ENCODE assay signal across 9 cellular contexts in the genomic region with DNA sequence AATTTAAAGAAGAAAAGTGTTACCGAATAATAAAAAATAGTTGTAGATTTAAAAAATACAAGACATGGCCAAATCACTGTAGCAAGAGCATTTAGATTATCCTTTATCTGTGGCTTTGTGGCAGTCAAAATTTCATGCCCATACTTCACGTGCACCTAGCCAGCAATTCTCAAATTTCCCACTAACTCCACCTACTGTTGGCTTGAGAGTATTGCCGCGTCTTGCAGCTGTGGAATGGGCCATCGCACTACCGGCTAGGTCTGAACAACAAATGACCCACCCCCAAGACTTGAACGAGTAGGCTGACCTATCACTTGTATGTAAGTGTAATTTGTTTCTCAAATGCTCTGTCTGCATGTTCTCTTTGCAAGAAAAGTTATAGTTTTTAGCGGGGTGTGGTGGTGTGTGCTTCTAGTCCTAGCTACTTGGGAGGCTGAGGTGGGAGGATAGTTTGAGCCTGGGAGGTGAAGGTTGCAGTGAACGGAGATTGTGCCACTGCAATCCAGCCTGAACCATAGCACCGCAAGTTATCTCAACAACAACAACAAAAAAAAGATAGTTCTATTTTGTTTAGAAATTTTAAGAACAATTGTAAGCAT. TPM values are rescaled to one million over a fixed set of nuclear protein-coding genes. Genes with fewer than 3 reads are reported as not detected.
DNase-seq lines count a peak whose midpoint lies in the region; ATAC-seq and TF ChIP-seq lines count a peak whose summit lies in the region.
"Had no signal": no experiment of that assay in that cellular context is flagged by ENCODE, and none has a peak within 500 bp of the region (broad histone marks: within the 10 kb centered on the region; RNA-seq: fewer than 3 reads in every experiment).

No MANE protein-coding gene starts in this region.

- no peak overlapping the region for H3K23ac ChIP-seq in mesenchymal stem cell (ENCODE audit: low read length in 2 of 2)

- H4K8ac ChIP-seq in mesenchymal stem cell (ENCODE audit: low read length), result no peak overlapping the region

- ATAC-seq in HG02852 (IDR thresholded peaks at IDR 0.05; ENCODE audit: unreplicated experiment), result peak; percentile 51
- ATAC-seq in GM19455 (IDR thresholded peaks at IDR 0.05; ENCODE audit: unreplicated experiment), result no peak

- no peaks in the 10 kb centered on the region for H3K36me3 ChIP-seq in OCI-LY3 (replicated peaks; ENCODE audit: low read depth, low read length)
- no peaks in the 10 kb centered on the region for H3K36me3 ChIP-seq in mesenchymal stem cell (ENCODE audit: control insufficient read depth in 1 of 2, insufficient read depth in 2 of 2, low read depth in 1 of 2, low read length in 2 of 2)

- no peak overlapping the region for H3K4ac ChIP-seq in mesenchymal stem cell (ENCODE audit: low read depth in 1 of 2, low read length in 2 of 2)

- no peak overlapping the region for H2BK120ac ChIP-seq in mesenchymal stem cell (ENCODE audit: low read depth, low read length)

- H3K79me2 ChIP-seq in OCI-LY3 (ENCODE audit: low read length), result no peaks in the 10 kb centered on the region

- H3K79me1 ChIP-seq in mesenchymal stem cell (replicated peaks; ENCODE audit: low read length, poor library complexity, severe bottlenecking), result no peaks in the 10 kb centered on the region

- peak overlapping the region; percentile 53 for H3K4me2 ChIP-seq in OCI-LY3 (ENCODE audit: low read length)
- no peak overlapping the region for H3K4me2 ChIP-seq in mesenchymal stem cell (ENCODE audit: low read length, poor library complexity, severe bottlenecking)

- H3K4me3 Mint-ChIP-seq in neural crest cell, result no peak overlapping the region

- H2AK5ac ChIP-seq in mesenchymal stem cell (ENCODE audit: low read length, severe bottlenecking), result no peak overlapping the region

- H3K27ac Mint-ChIP-seq in neural crest cell (ENCODE audit: unreplicated experiment), result no peak overlapping the region

- H3K4me1 ChIP-seq in OCI-LY3 (ENCODE audit: low read length), result no peaks in the 10 kb centered on the region
- H3K4me1 ChIP-seq in mesenchymal stem cell (ENCODE audit: control insufficient read depth, insufficient read depth, low read depth, low read length), result no peaks in the 10 kb centered on the region

- H2BK15ac ChIP-seq in mesenchymal stem cell (ENCODE audit: low read depth, poor library complexity, severe bottlenecking), result no peak overlapping the region

- H3K4me3 ChIP-seq in OCI-LY3 (ENCODE audit: low read length), result no peak overlapping the region
- H3K4me3 ChIP-seq in choroid plexus epithelial cell (ENCODE audit: low read depth, low read length), result no peak overlapping the region
- no peak overlapping the region for H3K4me3 ChIP-seq in mesenchymal stem cell (ENCODE audit: insufficient read depth in 1 of 2, low read depth in 1 of 2, low read length in 2 of 2)

- H3K27ac ChIP-seq in OCI-LY3 (ENCODE audit: low read length) (no peak overlapping the region), mesenchymal stem cell (ENCODE audit: low read length, poor library complexity, severe bottlenecking) (no peak overlapping the region)

- H3K9me3 Mint-ChIP-seq in neural crest cell, result peaks cover 3% of the 10 kb centered on the region

- peaks cover 29% of the 10 kb centered on the region for H3K27me3 Mint-ChIP-seq in neural crest cell (ENCODE audit: low read depth)

- H3K14ac ChIP-seq in mesenchymal stem cell (ENCODE audit: low read length in 2 of 2), result no peak overlapping the region

- 4% methylated on average over 7 of the region's 10 CpGs for WGBS in mesenchymal stem cell

- peaks cover 4% of the 10 kb centered on the region for H3K4me1 Mint-ChIP-seq in neural crest cell

- H3K9me3 ChIP-seq in OCI-LY3 (ENCODE audit: insufficient read depth, low read length) (no peaks in the 10 kb centered on the region), mesenchymal stem cell (ENCODE audit: control insufficient read depth, low read length) (no peaks in the 10 kb centered on the region)

- TF ChIP-seq CTCF in OCI-LY3 (IDR thresholded peaks at IDR 0.05; ENCODE audit: low read depth, low read length) (peak; percentile 57), choroid plexus epithelial cell (conservative IDR thresholded peaks at IDR 0.05; ENCODE audit: low read depth, low read length) (peak; percentile 77), neural crest cell (conservative IDR thresholded peaks at IDR 0.05) (peak; percentile 67)

- no peak overlapping the region for H2BK12ac ChIP-seq in mesenchymal stem cell (ENCODE audit: low read length in 2 of 2)

- no peaks in the 10 kb centered on the region for H3K36me3 Mint-ChIP-seq in neural crest cell (ENCODE audit: low read depth)

- H2BK5ac ChIP-seq in mesenchymal stem cell (ENCODE audit: low read depth, low read length, poor library complexity, severe bottlenecking), result no peak overlapping the region

- peak; percentile 58 for DNase-seq in DMS 273 (lab: John Stamatoyannopoulos, UW; ENCODE audit: unreplicated experiment)
- no peak for DNase-seq in DMS 273 treated with DMSO at 0.1 percent for 48 hours (lab: John Stamatoyannopoulos, UW)
- peak; percentile 51 for DNase-seq in choroid plexus epithelial cell (ENCODE audit: low read depth)
- peak; percentile 28 for DNase-seq in neural crest cell (ENCODE audit: low read depth, low spot score)
- no peak for DNase-seq in mesenchymal stem cell

- H3K9ac ChIP-seq in OCI-LY3 (ENCODE audit: low read length), result no peak overlapping the region
- no peak overlapping the region for H3K9ac ChIP-seq in mesenchymal stem cell (ENCODE audit: low read length)

- H2AFZ ChIP-seq in OCI-LY3 (ENCODE audit: low read depth, low read length), result no peak overlapping the region
- no peak overlapping the region for H2AFZ ChIP-seq in mesenchymal stem cell (ENCODE audit: low read depth, low read length)

- H3K27me3 ChIP-seq in OCI-LY3 (ENCODE audit: low read depth, low read length) (no peaks in the 10 kb centered on the region), mesenchymal stem cell (ENCODE audit: control insufficient read depth in 1 of 2, insufficient read depth in 1 of 2, low read length in 2 of 2) (no peaks in the 10 kb centered on the region)

- H3K18ac ChIP-seq in mesenchymal stem cell (ENCODE audit: low read depth in 1 of 2, low read length in 2 of 2), result no peak overlapping the region

- H4K91ac ChIP-seq in mesenchymal stem cell (ENCODE audit: low read length), result no peak overlapping the region

- no peaks in the 10 kb centered on the region for H4K20me1 ChIP-seq in OCI-LY3 (ENCODE audit: insufficient read depth, low read length)

RNA-seq across cellular contexts. Expression of a gene that starts 4.1 kb away (rescaled TPM):
- total RNA-seq in neural crest cell, result not detected in 2 replicates
- not detected for polyA plus RNA-seq in mesenchymal stem cell (2013, experiment 1 of 2)
- polyA plus RNA-seq in mesenchymal stem cell (2013, experiment 2 of 2), result not detected
- polyA plus RNA-seq: neural cell had no signal

RNA-seq across cellular contexts. Expression of a gene that starts 5.9 kb away (rescaled TPM):
- total RNA-seq in neural crest cell, result not detected in 2 replicates
- not detected for polyA plus RNA-seq in mesenchymal stem cell (2013, experiment 1 of 2)
- not detected for polyA plus RNA-seq in mesenchymal stem cell (2013, experiment 2 of 2)
- polyA plus RNA-seq: neural cell had no signal

RNA-seq across cellular contexts. Expression of a gene that starts 8.4 kb away (rescaled TPM):
- not detected in 2 replicates for total RNA-seq in neural crest cell
- polyA plus RNA-seq in mesenchymal stem cell (2013, experiment 1 of 2), result not detected
- polyA plus RNA-seq in mesenchymal stem cell (2013, experiment 2 of 2), result not detected
- polyA plus RNA-seq: neural cell had no signal

RNA-seq across cellular contexts. Expression of a gene that starts 38.3 kb away (rescaled TPM):
- total RNA-seq in neural crest cell, result not detected in 2 replicates
- not detected for polyA plus RNA-seq in mesenchymal stem cell (2013, experiment 1 of 2)
- polyA plus RNA-seq in mesenchymal stem cell (2013, experiment 2 of 2), result not detected
- polyA plus RNA-seq: neural cell had no signal

RNA-seq across cellular contexts. Expression of a gene that starts 46.0 kb away (rescaled TPM):
- not detected in 2 replicates for total RNA-seq in neural crest cell
- not detected for polyA plus RNA-seq in mesenchymal stem cell (2013, experiment 1 of 2)
- polyA plus RNA-seq in mesenchymal stem cell (2013, experiment 2 of 2), result not detected
- polyA plus RNA-seq: neural cell had no signal

Comparison
In these comparisons a context has a peak if more than half of its experiments do, and no peak if none do; other contexts are left out.
1. DNase-seq: peak in DMS 273 (single experiment), choroid plexus epithelial cell (single experiment) and neural crest cell (single experiment); none in DMS 273 treated with DMSO at 0.1 percent for 48 hours (single experiment) and mesenchymal stem cell (single experiment).
2. Peak in every context shown above with its lines, with median percentiles within 50 percentile points of each other: CTCF ChIP-seq.